In the genomic region with DNA sequence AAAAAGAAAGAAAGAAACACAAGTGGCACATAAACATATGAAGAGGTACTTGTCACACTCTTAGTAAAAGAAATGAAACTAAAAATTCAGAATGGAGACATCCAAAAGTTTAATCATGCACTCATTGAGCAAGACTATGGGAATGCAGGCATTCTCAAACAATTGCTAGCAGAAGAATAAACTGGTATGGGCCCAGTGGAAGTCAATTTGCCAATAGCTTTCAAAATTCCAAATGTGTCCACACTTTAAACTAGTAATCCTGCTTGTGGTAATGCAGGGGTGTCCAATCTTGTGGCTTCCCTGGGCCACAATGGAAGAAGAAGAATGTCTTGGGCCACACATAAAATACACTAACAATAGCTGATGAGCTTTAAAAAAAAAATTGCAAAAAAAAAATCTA, we compare ENCODE assay signal across 20 cellular contexts.
DNase-seq lines count a peak whose midpoint lies in the region; ATAC-seq and TF ChIP-seq lines count a peak whose summit lies in the region.
"Had no signal": no experiment of that assay in that cellular context is flagged by ENCODE, and none has a peak within 500 bp of the region (broad histone marks: within the 10 kb centered on the region; RNA-seq: fewer than 3 reads in every experiment).

No MANE protein-coding gene starts in this region.

- no peak for TF ChIP-seq CTCF in astrocyte of the cerebellum (IDR thresholded peaks at IDR 0.05; ENCODE audit: low read depth, low read length, missing control alignments)
- no peak for TF ChIP-seq CTCF in gastroesophageal sphincter (IDR thresholded peaks at IDR 0.05)
- no peak for TF ChIP-seq CTCF in coronary artery (IDR thresholded peaks at IDR 0.05)

- no peak for TF ChIP-seq EP300 in gastroesophageal sphincter (IDR thresholded peaks at IDR 0.05)

- H3K79me2 ChIP-seq in ACC112 (ENCODE audit: control insufficient read depth, insufficient read depth, low read length, unreplicated experiment), result peaks cover 73% of the 10 kb centered on the region

- no peaks in the 10 kb centered on the region for H3K4me1 Mint-ChIP-seq in activated CD4-positive, alpha-beta memory T cell treated with anti-CD3 and anti-CD28 coated beads for 36 hours (ENCODE audit: low read depth)

- intact Hi-C loops in activated CD4-positive, alpha-beta memory T cell treated with anti-CD3 and anti-CD28 coated beads for 36 hours (cut with micrococcal nuclease), result no loop called here

- H3K36me3 Mint-ChIP-seq in activated CD4-positive, alpha-beta memory T cell treated with anti-CD3 and anti-CD28 coated beads for 36 hours, result no peaks in the 10 kb centered on the region
- H3K36me3 Mint-ChIP-seq: mesothelial cell of epicardium had no signal

- H3K27me3 Mint-ChIP-seq in activated CD4-positive, alpha-beta memory T cell treated with anti-CD3 and anti-CD28 coated beads for 36 hours, result no peaks in the 10 kb centered on the region
- H3K27me3 Mint-ChIP-seq: dendritic cell treated with granulocyte-macrophage colony-stimulating factor and Interleukin-4, amounts not matched to agents 40 ng/mL and 50 ng/mL, for 4 days had no signal

- H3K27me3 ChIP-seq in ACC112 (ENCODE audit: insufficient read depth, low read length) (no peaks in the 10 kb centered on the region), gastroesophageal sphincter (no peaks in the 10 kb centered on the region)
- H3K27me3 ChIP-seq: uterus had no signal

- in situ Hi-C loops in astrocyte of the cerebellum (cut with HindIII; ENCODE audit: low sequenced_read_pairs), result no loop called here

- H3K27ac Mint-ChIP-seq in activated CD4-positive, alpha-beta memory T cell treated with anti-CD3 and anti-CD28 coated beads for 36 hours, result no peak overlapping the region
- H3K27ac Mint-ChIP-seq: dendritic cell treated with granulocyte-macrophage colony-stimulating factor and Interleukin-4, amounts not matched to agents 40 ng/mL and 50 ng/mL, for 4 days; mesothelial cell of epicardium had no signal

- H3K36me3 ChIP-seq in ACC112 (ENCODE audit: insufficient read depth, low read length) (no peaks in the 10 kb centered on the region), gastroesophageal sphincter (no peaks in the 10 kb centered on the region)
- H3K36me3 ChIP-seq: uterus had no signal

- ATAC-seq in gastroesophageal sphincter (peak; percentile 55), HG02852 (IDR thresholded peaks at IDR 0.05; ENCODE audit: unreplicated experiment) (no peak)
- ATAC-seq: PC-3 had no signal

- POLR2A ChIA-PET in activated CD4-positive, alpha-beta memory T cell treated with anti-CD3 and anti-CD28 coated beads for 36 hours (lab: Charles Lee), result no interaction called here

- peaks cover 47% of the 10 kb centered on the region for H3K4me1 ChIP-seq in ACC112 (ENCODE audit: control insufficient read depth, insufficient read depth, low read length, unreplicated experiment)
- H3K4me1 ChIP-seq in gastroesophageal sphincter, result peaks cover 4 to 72% (median 14%) of the 10 kb centered on the region in 3 donors

- CTCF ChIA-PET in activated CD4-positive, alpha-beta memory T cell treated with anti-CD3 and anti-CD28 coated beads for 36 hours (lab: Charles Lee), result no interaction called here

- H2AFZ ChIP-seq in ACC112 (ENCODE audit: low read length, unreplicated experiment), result no peak overlapping the region

- no peaks in the 10 kb centered on the region for H3K9me3 Mint-ChIP-seq in activated CD4-positive, alpha-beta memory T cell treated with anti-CD3 and anti-CD28 coated beads for 36 hours
- H3K9me3 Mint-ChIP-seq: dendritic cell treated with granulocyte-macrophage colony-stimulating factor and Interleukin-4, amounts not matched to agents 40 ng/mL and 50 ng/mL, for 4 days; mesothelial cell of epicardium had no signal

- H3K4me3 ChIP-seq in ACC112 (ENCODE audit: low read depth, low read length), result 0 out of 2 replicates have a peak overlapping the region, but pooled peaks have one; percentile 43
- H3K4me3 ChIP-seq in astrocyte of the cerebellum (ENCODE audit: low read depth, low read length), result no peak overlapping the region
- no peak overlapping the region for H3K4me3 ChIP-seq in gastroesophageal sphincter
- no peak overlapping the region for H3K4me3 ChIP-seq in coronary artery
- H3K4me3 ChIP-seq: GM12878, uterus had no signal

- no peaks in the 10 kb centered on the region for H3K9me3 ChIP-seq in gastroesophageal sphincter
- H3K9me3 ChIP-seq: uterus had no signal

- no peak overlapping the region for H3K4me3 Mint-ChIP-seq in activated CD4-positive, alpha-beta memory T cell treated with anti-CD3 and anti-CD28 coated beads for 36 hours
- H3K4me3 Mint-ChIP-seq: dendritic cell treated with granulocyte-macrophage colony-stimulating factor and Interleukin-4, amounts not matched to agents 40 ng/mL and 50 ng/mL, for 4 days; mesothelial cell of epicardium had no signal

- H3K27ac ChIP-seq in ACC112 (ENCODE audit: low read depth, low read length) (no peak overlapping the region), gastroesophageal sphincter (no peak overlapping the region), coronary artery (no peak overlapping the region)
- H3K27ac ChIP-seq: uterus had no signal

- DNase-seq in GM04503 (ENCODE audit: low read depth), result peak; percentile 94
- peak; percentile 72 for DNase-seq in astrocyte of the cerebellum (ENCODE audit: low read depth)
- DNase-seq in activated CD4-positive, alpha-beta memory T cell treated with anti-CD3 and anti-CD28 coated beads for 36 hours, result no peak
- no peak for DNase-seq in germinal center (ENCODE audit: low spot score)
- no peak for DNase-seq in coronary artery (ENCODE audit: low spot score)
- DNase-seq: ACHN; activated effector memory CD4-positive, alpha-beta T cell treated with anti-CD3 and anti-CD28 coated beads, Interleukin-2, amount 50 U/mL, for 16 hours; anterior cingulate cortex; MV-4-11; NCI-H2029 treated with DMSO at 0.1 percent for 48 hours; NCI-H524; PC-3; right cardiac atrium; uterus had no signal

- TF ChIP-seq POLR2A in gastroesophageal sphincter (IDR thresholded peaks at IDR 0.05), result no peak

Comparison
In these comparisons a context has a peak if more than half of its experiments do, and no peak if none do; other contexts are left out.
1. DNase-seq: peak in GM04503 (single experiment) and astrocyte of the cerebellum (single experiment); none in activated CD4-positive, alpha-beta memory T cell treated with anti-CD3 and anti-CD28 coated beads for 36 hours (single experiment), germinal center (single experiment) and coronary artery (single experiment).